In the genomic region with DNA sequence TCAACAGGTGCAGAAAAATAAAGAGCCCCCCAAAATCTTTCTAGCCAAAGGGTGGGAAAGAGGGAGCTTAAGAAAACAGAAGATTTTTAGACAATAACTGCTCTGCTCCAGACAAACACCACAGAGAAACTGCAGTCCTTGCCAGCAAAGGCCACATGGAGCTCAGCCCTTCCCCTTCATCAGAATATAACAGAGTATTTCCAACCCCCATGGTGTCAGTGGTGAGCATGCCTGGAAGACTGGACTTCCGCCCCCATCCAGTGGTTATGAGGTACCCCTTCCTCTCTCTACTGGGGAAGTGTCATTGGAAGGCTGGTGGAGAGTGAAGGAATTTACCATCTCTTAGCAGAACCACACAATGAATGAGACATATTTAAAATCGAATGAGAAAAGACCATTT, we compare ENCODE assay signal across 21 cellular contexts.
"Had no signal": no experiment of that assay in that cellular context is flagged by ENCODE, and none has a peak within 500 bp of the region (broad histone marks: within the 10 kb centered on the region; RNA-seq: fewer than 3 reads in every experiment).

No MANE protein-coding gene starts in this region.

- H3K4me1 Mint-ChIP-seq: activated CD4-positive, alpha-beta T cell treated with anti-CD3 and anti-CD28 coated beads, Interleukin-2, amount 10 ng/mL, durations not matched to agents 24 days and 14 days; activated naive CD4-positive, alpha-beta T cell treated with anti-CD3 and anti-CD28 coated beads, Interleukin-2, amount 50 U/mL, for 24 hours had no signal

- H3K27ac Mint-ChIP-seq: activated B cell treated with CpG ODN at 0.5 μM for 24 hours; activated CD4-positive, alpha-beta T cell treated with anti-CD3 and anti-CD28 coated beads, Interleukin-2, amount 10 ng/mL, durations not matched to agents 24 days and 14 days; activated naive CD4-positive, alpha-beta T cell treated with anti-CD3 and anti-CD28 coated beads, Interleukin-2, amount 50 U/mL, for 24 hours; T-helper 1 cell treated with Interleukin-12 subunit alpha and Interleukin-12 subunit beta and Interleukin-4 antibody, amounts not matched to agents 30 μg/mL and 1 μg/mL, for 36 hours had no signal

- H3K36me3 Mint-ChIP-seq: activated naive CD4-positive, alpha-beta T cell treated with anti-CD3 and anti-CD28 coated beads, Interleukin-2, amount 50 U/mL, for 24 hours had no signal

- H3K27ac ChIP-seq: breast epithelium, PC-9 had no signal

- DNase-seq: activated B cell treated with CpG ODN at 0.5 μM for 24 hours; activated CD4-positive, alpha-beta T cell treated with anti-CD3 and anti-CD28 coated beads for 1 hour; activated CD4-positive, alpha-beta T cell treated with anti-CD3 and anti-CD28 coated beads, Interleukin-2, amount 10 ng/mL, durations not matched to agents 24 days and 14 days; activated CD4-positive, alpha-beta T cell treated with anti-CD3 and anti-CD28 coated beads, Interleukin-2, amount 50 U/mL, for 48 hours; activated CD8-positive, alpha-beta memory T cell treated with anti-CD3 and anti-CD28 coated beads, Interleukin-2, amount 50 U/mL, for 4 hours; activated effector memory CD4-positive, alpha-beta T cell treated with Interleukin-2 at 50 U/mL for 16 hours; activated naive CD4-positive, alpha-beta T cell; aorta; caudate nucleus; NCI-H1105 treated with DMSO at 0.1 percent for 48 hours; NCI-H1436 treated with DMSO at 0.1 percent for 48 hours; NCI-H187 treated with DMSO at 0.1 percent for 48 hours; NCI-H2081 treated with DMSO at 0.1 percent for 48 hours; NCI-H446; NCI-H524; PC-9; SHP77 treated with DMSO at 0.1 percent for 48 hours; T-helper 9 cell had no signal

- H3K27me3 ChIP-seq: breast epithelium had no signal

- H3K4me3 ChIP-seq: breast epithelium, PC-9 had no signal

- H3K36me3 ChIP-seq: breast epithelium had no signal

- H3K4me3 Mint-ChIP-seq: activated B cell treated with CpG ODN at 0.5 μM for 24 hours; activated CD4-positive, alpha-beta T cell treated with anti-CD3 and anti-CD28 coated beads, Interleukin-2, amount 10 ng/mL, durations not matched to agents 24 days and 14 days; activated naive CD4-positive, alpha-beta T cell treated with anti-CD3 and anti-CD28 coated beads, Interleukin-2, amount 50 U/mL, for 24 hours; T-helper 1 cell treated with Interleukin-12 subunit alpha and Interleukin-12 subunit beta and Interleukin-4 antibody, amounts not matched to agents 30 μg/mL and 1 μg/mL, for 36 hours had no signal

- H3K9me3 Mint-ChIP-seq: activated B cell treated with CpG ODN at 0.5 μM for 24 hours; activated CD4-positive, alpha-beta T cell treated with anti-CD3 and anti-CD28 coated beads, Interleukin-2, amount 10 ng/mL, durations not matched to agents 24 days and 14 days; activated naive CD4-positive, alpha-beta T cell treated with anti-CD3 and anti-CD28 coated beads, Interleukin-2, amount 50 U/mL, for 24 hours; T-helper 1 cell treated with Interleukin-12 subunit alpha and Interleukin-12 subunit beta and Interleukin-4 antibody, amounts not matched to agents 30 μg/mL and 1 μg/mL, for 36 hours had no signal

- H3K9me3 ChIP-seq: breast epithelium had no signal

- H3K4me2 ChIP-seq: PC-9 had no signal

- H3K4me1 ChIP-seq: breast epithelium had no signal

- H3K27me3 Mint-ChIP-seq: activated B cell treated with CpG ODN at 0.5 μM for 24 hours; activated CD4-positive, alpha-beta T cell treated with anti-CD3 and anti-CD28 coated beads, Interleukin-2, amount 10 ng/mL, durations not matched to agents 24 days and 14 days had no signal

- H2AFZ ChIP-seq: PC-9 had no signal
